In the genomic region with DNA sequence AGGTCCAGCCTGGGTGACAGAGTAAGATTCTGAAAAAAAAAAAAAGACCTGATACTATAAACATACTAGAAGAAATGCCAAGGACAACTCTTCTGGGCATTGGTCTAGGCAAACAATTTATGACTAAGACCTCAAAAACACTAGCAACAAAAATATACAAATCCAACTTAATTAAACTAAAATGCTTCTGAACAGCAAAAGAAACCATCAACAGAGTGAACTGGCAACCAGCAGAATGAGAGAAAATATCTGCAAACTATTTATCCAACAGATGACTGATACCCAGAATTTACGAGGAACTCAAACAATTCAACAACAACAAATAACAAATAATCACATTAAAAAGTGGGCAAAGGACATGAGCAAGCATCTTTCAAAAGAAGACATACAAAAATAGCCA, we compare ENCODE assay signal across 7 cellular contexts. TPM values are rescaled to one million over a fixed set of nuclear protein-coding genes. Genes with fewer than 3 reads are reported as not detected.
"Had no signal": no experiment of that assay in that cellular context is flagged by ENCODE, and none has a peak within 500 bp of the region (broad histone marks: within the 10 kb centered on the region; RNA-seq: fewer than 3 reads in every experiment).

No MANE protein-coding gene starts in this region.

- ATAC-seq: GM23338, HCT116, K562 had no signal

- DNase-seq: H7, IMR-90, KG1 had no signal

RNA-seq across cellular contexts. Expression of gene GPC6, which starts 26.8 kb away (rescaled TPM):
- total RNA-seq: HT-29 had no signal
